Comparison of ENCODE assay signal across 23 cellular contexts in the genomic region with DNA sequence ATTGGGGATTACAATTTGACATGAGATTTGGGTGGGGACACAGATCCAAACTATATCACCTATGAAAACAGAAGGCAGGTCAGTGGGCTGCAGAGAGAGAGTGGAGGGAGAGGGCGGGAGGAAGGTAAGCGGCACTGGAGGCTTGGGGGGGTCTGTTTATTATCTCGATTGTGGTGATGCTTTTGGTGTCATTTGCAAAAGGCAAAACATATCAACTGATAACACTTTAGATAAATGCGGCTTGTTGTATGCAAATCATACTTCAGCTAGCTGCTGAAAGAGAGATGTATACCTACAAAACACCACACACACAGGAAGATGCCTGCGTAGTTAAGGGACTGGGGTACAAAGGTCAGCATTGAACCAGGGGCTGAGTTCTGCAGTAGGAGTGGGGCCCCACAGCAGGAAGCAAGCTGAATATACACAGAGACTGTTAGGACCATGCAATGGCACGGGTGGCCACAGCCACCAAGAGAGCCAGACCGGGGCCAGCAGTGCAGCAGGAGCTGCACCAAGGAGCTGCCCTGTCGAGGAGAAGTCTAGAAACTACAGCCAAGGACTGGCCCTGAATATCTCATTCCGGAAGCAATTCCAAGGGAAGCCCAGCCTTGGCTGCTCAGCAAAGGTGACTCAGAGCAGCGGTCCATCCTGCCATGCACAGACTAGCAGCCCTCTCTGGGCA. TPM values are rescaled to one million over a fixed set of nuclear protein-coding genes. Genes with fewer than 3 reads are reported as not detected.
"Had no signal": no experiment of that assay in that cellular context is flagged by ENCODE, and none has a peak within 500 bp of the region (broad histone marks: within the 10 kb centered on the region; RNA-seq: fewer than 3 reads in every experiment).

No MANE protein-coding gene starts in this region.

- H3K4me3 ChIP-seq: adrenal gland, breast epithelium, gastroesophageal sphincter, heart right ventricle, lower lobe of right lung had no signal

- H3K27me3 ChIP-seq: breast epithelium, gastroesophageal sphincter had no signal

- H3K27ac Mint-ChIP-seq: activated B cell treated with CpG ODN at 0.5 μM for 24 hours; activated CD8-positive, alpha-beta T cell treated with anti-CD3 and anti-CD28 coated beads for 36 hours; activated naive CD4-positive, alpha-beta T cell treated with anti-CD3 and anti-CD28 coated beads, Interleukin-2, amount 50 U/mL, for 72 hours; nephron progenitor cell; stimulated activated naive B cell treated with anti-CD40 and anti-IgM and Interleukin-4, amounts not matched to agents 10 μg/mL and 1 μg/mL and 100 μg/mL, for 72 hours had no signal

- DNase-seq: activated B cell treated with CpG ODN at 0.5 μM for 24 hours; activated CD4-positive, alpha-beta T cell treated with anti-CD3 and anti-CD28 coated beads for 4 hours; activated CD8-positive, alpha-beta T cell treated with anti-CD3 and anti-CD28 coated beads for 36 hours; activated effector memory CD4-positive, alpha-beta T cell treated with anti-CD3 and anti-CD28 coated beads, Interleukin-2, amount 50 U/mL, for 16 hours; activated T-cell treated with anti-CD3 and anti-CD28 coated beads, Interleukin-2, amount 50 U/mL, for 4 hours; cerebellar nuclear complex; cortex of kidney; effector CD4-positive, alpha-beta T cell; heart right ventricle; lower lobe of right lung; nephron progenitor cell; nucleus accumbens; stimulated activated naive B cell treated with anti-CD40 and anti-IgM and Interleukin-4, amounts not matched to agents 10 μg/mL and 1 μg/mL and 100 μg/mL, for 72 hours; SW 1271 had no signal

- H3K27ac ChIP-seq: adrenal gland, breast epithelium, gastroesophageal sphincter, heart right ventricle, lower lobe of right lung had no signal

- H3K4me3 Mint-ChIP-seq: activated B cell treated with CpG ODN at 0.5 μM for 24 hours; activated CD8-positive, alpha-beta T cell treated with anti-CD3 and anti-CD28 coated beads for 36 hours; activated T-cell treated with anti-CD3 and anti-CD28 coated beads, Interleukin-2, amount 50 U/mL, for 4 hours; nephron progenitor cell; stimulated activated naive B cell treated with anti-CD40 and anti-IgM and Interleukin-4, amounts not matched to agents 10 μg/mL and 1 μg/mL and 100 μg/mL, for 72 hours had no signal

- ATAC-seq: activated CD8-positive, alpha-beta T cell treated with anti-CD3 and anti-CD28 coated beads for 36 hours; activated naive CD4-positive, alpha-beta T cell treated with anti-CD3 and anti-CD28 coated beads, Interleukin-2, amount 50 U/mL, for 72 hours; activated T-cell treated with anti-CD3 and anti-CD28 coated beads, Interleukin-2, amount 50 U/mL, for 4 hours; esophagus mucosa; gastroesophageal sphincter; heart right ventricle; lower lobe of right lung; sciatic nerve; stimulated activated naive B cell treated with anti-CD40 and anti-IgM and Interleukin-4, amounts not matched to agents 10 μg/mL and 1 μg/mL and 100 μg/mL, for 72 hours had no signal

- H3K9me3 ChIP-seq: adrenal gland had no signal

- FAIRE-seq: astrocyte, TTC549 had no signal

- H3K36me3 ChIP-seq: adrenal gland, breast epithelium, gastroesophageal sphincter, heart right ventricle, lower lobe of right lung had no signal

RNA-seq across cellular contexts. Expression of gene BRSK2, which starts 56.5 kb away (rescaled TPM):
- total RNA-seq: T-helper 2 cell treated with Interferon-gamma antibody and Interleukin-4, amounts not matched to agents 100 ng/mL and 5 ng/mL, for 36 hours had no signal
